Comparison of ENCODE assay signal across 10 cellular contexts in the genomic region with DNA sequence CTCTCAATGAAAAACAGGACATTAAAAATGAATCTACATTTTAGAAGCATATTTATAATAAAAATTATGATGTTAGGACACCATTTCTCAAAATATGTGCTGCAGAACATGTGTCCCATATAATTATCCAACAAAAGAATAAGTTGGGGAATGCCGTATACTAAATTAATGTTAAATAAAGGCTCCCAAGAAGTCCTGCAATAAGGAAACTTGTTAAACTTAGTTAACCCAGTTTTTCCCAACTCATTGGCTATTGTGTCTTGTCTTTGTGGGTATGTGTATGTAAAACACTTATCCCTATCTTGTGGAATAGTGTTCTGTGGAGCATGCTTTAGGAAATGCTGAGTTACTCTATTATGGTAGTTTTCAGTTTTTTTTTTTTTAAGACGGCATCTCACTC. TPM values are rescaled to one million over a fixed set of nuclear protein-coding genes. Genes with fewer than 3 reads are reported as not detected.
"Had no signal": no experiment of that assay in that cellular context is flagged by ENCODE, and none has a peak within 500 bp of the region (broad histone marks: within the 10 kb centered on the region; RNA-seq: fewer than 3 reads in every experiment).

No MANE protein-coding gene starts in this region.

- H3K4me2 ChIP-seq: KMS-11 had no signal

- H3K9ac ChIP-seq: KMS-11 had no signal

- ATAC-seq: HepG2 had no signal

- FAIRE-seq: HepG2, HTR-8/SVneo had no signal

- H3K27ac ChIP-seq: HL-60, KMS-11 had no signal

- DNase-seq: IMR-90, KBM-7, KG1 had no signal

RNA-seq across cellular contexts. Expression of a gene that starts 25.6 kb away (rescaled TPM):
- total RNA-seq: HepG2, HT-29, HT1080, IMR-90 had no signal
- polyA plus RNA-seq: HepG2, IgD-negative memory B cell, IMR-90 had no signal
